In genomic region chr2:164068063-164068462, GRCh38 we compare ENCODE assay signal across 24 cellular contexts.
"Had no signal": no experiment of that assay in that cellular context is flagged by ENCODE, and none has a peak within 500 bp of the region (broad histone marks: within the 10 kb centered on the region; RNA-seq: fewer than 3 reads in every experiment).

No MANE protein-coding gene starts in this region.

- H3K4me3 ChIP-seq: adrenal gland, MG63, SJSA1 had no signal

- H3K27me3 Mint-ChIP-seq: activated naive CD8-positive, alpha-beta T cell treated with anti-CD3 and anti-CD28 coated beads, Interleukin-2, amount 10 ng/mL, durations not matched to agents 7 days and 5 days had no signal

- H3K27ac Mint-ChIP-seq: activated CD8-positive, alpha-beta T cell treated with anti-CD3 and anti-CD28 coated beads, Interleukin-2, amount 10 ng/mL, durations not matched to agents 7 days and 5 days; activated naive CD8-positive, alpha-beta T cell treated with anti-CD3 and anti-CD28 coated beads, Interleukin-2, amount 10 ng/mL, durations not matched to agents 7 days and 5 days; T-helper 1 cell treated with Interleukin-12 subunit alpha and Interleukin-12 subunit beta and Interleukin-4 antibody, amounts not matched to agents 30 μg/mL and 1 μg/mL, for 36 hours had no signal

- H3K27ac ChIP-seq: adrenal gland, SJSA1 had no signal

- DNase-seq: activated CD4-positive, alpha-beta T cell treated with anti-CD3 and anti-CD28 coated beads for 48 hours; activated CD4-positive, alpha-beta T cell treated with anti-CD3 and anti-CD28 coated beads, Interleukin-2, amount 50 U/mL, for 4 hours; activated CD4-positive, CD25-positive, alpha-beta regulatory T cell treated with anti-CD3 and anti-CD28 coated beads, Interleukin-2, amount 50 U/mL, for 72 hours; activated CD8-positive, alpha-beta memory T cell treated with anti-CD3 and anti-CD28 coated beads, Interleukin-2, amount 50 U/mL, for 48 hours; activated CD8-positive, alpha-beta T cell treated with anti-CD3 and anti-CD28 coated beads, Interleukin-2, amount 10 ng/mL, durations not matched to agents 7 days and 5 days; activated naive CD4-positive, alpha-beta T cell treated with anti-CD3 and anti-CD28 coated beads, Interleukin-2, amount 50 U/mL, for 16 hours; activated naive CD8-positive, alpha-beta T cell treated with anti-CD3 and anti-CD28 coated beads, Interleukin-2, amount 10 ng/mL, durations not matched to agents 7 days and 5 days; activated T-cell treated with anti-CD3 and anti-CD28 coated beads, Interleukin-2, amount 50 U/mL, for 1 hour; adrenal gland; anterior cingulate cortex; cerebellar nuclear complex; MG63; MV-4-11; NCI-H1092 treated with DMSO at 0.1 percent for 48 hours; NCI-H1436; NCI-H1694 treated with DMSO at 0.1 percent for 48 hours; NCI-H2029 treated with DMSO at 0.1 percent for 48 hours; NCI-H526; RPMI8226 had no signal

- ATAC-seq: activated CD8-positive, alpha-beta T cell treated with anti-CD3 and anti-CD28 coated beads, Interleukin-2, amount 10 ng/mL, durations not matched to agents 7 days and 5 days; Panc1; Right ventricle myocardium inferior; SK-N-SH treated with all-trans-retinoic acid at 6 μM for 48 hours had no signal

- H3K4me3 Mint-ChIP-seq: activated CD8-positive, alpha-beta T cell treated with anti-CD3 and anti-CD28 coated beads, Interleukin-2, amount 10 ng/mL, durations not matched to agents 7 days and 5 days; activated naive CD8-positive, alpha-beta T cell treated with anti-CD3 and anti-CD28 coated beads, Interleukin-2, amount 10 ng/mL, durations not matched to agents 7 days and 5 days; T-helper 1 cell treated with Interleukin-12 subunit alpha and Interleukin-12 subunit beta and Interleukin-4 antibody, amounts not matched to agents 30 μg/mL and 1 μg/mL, for 36 hours had no signal

- H3K4me1 Mint-ChIP-seq: activated naive CD8-positive, alpha-beta T cell treated with anti-CD3 and anti-CD28 coated beads, Interleukin-2, amount 10 ng/mL, durations not matched to agents 7 days and 5 days had no signal

- H3K36me3 ChIP-seq: adrenal gland, MG63, SJSA1 had no signal

- H3K9me3 ChIP-seq: adrenal gland, MG63, SJSA1 had no signal

- H3K27me3 ChIP-seq: adrenal gland, MG63 had no signal

- H3K4me1 ChIP-seq: adrenal gland, SJSA1 had no signal

- H3K36me3 Mint-ChIP-seq: activated naive CD8-positive, alpha-beta T cell treated with anti-CD3 and anti-CD28 coated beads, Interleukin-2, amount 10 ng/mL, durations not matched to agents 7 days and 5 days had no signal

- H3K9me3 Mint-ChIP-seq: activated naive CD8-positive, alpha-beta T cell treated with anti-CD3 and anti-CD28 coated beads, Interleukin-2, amount 10 ng/mL, durations not matched to agents 7 days and 5 days; T-helper 1 cell treated with Interleukin-12 subunit alpha and Interleukin-12 subunit beta and Interleukin-4 antibody, amounts not matched to agents 30 μg/mL and 1 μg/mL, for 36 hours had no signal
